In the genomic region with DNA sequence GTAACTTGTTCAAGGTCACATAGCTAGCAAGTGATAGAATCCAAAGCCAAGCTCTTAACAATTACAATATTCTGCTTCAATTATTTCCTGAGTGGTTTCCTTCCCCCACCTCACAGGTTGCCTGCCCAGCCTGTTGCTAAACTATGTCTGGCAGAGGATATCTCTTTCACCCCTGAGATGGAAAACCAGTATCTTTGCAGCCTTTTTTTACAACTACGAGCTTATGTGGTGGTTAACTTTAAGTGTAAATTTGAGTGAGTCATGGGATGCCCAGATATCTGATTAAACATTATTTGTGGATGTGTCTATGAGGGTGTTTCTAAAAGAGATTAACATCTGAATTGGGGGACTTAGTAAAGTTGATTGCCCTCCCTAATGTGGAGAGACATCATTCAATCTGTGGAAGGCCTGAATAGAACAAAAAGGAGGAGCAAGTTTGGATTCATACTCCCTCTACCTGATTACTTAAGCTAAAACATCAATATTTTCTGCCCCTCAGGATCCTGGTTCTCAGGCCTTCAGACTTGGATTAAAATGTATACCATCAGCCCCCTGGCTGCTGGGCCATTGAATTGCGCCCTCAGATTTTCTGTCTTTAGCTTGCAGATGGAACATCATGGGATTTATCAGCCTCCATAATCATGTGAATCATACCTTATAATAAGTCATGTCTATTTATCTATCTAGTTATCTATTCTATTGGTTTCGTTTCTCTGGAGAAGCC, we compare ENCODE assay signal across 10 cellular contexts.
DNase-seq lines count a peak whose midpoint lies in the region; ATAC-seq, FAIRE-seq and TF ChIP-seq lines count a peak whose summit lies in the region.
"Had no signal": no experiment of that assay in that cellular context is flagged by ENCODE, and none has a peak within 500 bp of the region (broad histone marks: within the 10 kb centered on the region; RNA-seq: fewer than 3 reads in every experiment).

No MANE protein-coding gene starts in this region.

- FAIRE-seq in bronchial epithelial cell (lab: Jason Lieb, UNC) = no peak
- FAIRE-seq: GM12891 had no signal

- no peaks in the 10 kb centered on the region for H3K9me3 Mint-ChIP-seq in nephron

- no peaks in the 10 kb centered on the region for H3K36me3 ChIP-seq in bronchial epithelial cell (ENCODE audit: control insufficient read depth, insufficient read depth, low read length)

- DNase-seq in Daoy (ENCODE audit: low read depth) (peak; percentile 46), NAMALWA (ENCODE audit: low spot score) (peak; percentile 3), bronchial epithelial cell (ENCODE audit: low read depth) (peak; percentile 50), DMS114 treated with DMSO at 0.1 percent for 48 hours (lab: John Stamatoyannopoulos, UW; ENCODE audit: unreplicated experiment) (no peak), GM10266 (ENCODE audit: extremely low spot score) (no peak)
- DNase-seq in stimulated activated CD4-positive, alpha-beta T cell treated with anti-CD3 and anti-CD28 coated beads, Interleukin-4, amount 100 ng/mL, for 4 hours = no peak

- H3K36me3 Mint-ChIP-seq in nephron (ENCODE audit: low read depth) = no peaks in the 10 kb centered on the region
- H3K36me3 Mint-ChIP-seq: memory B cell had no signal

- H3K27ac Mint-ChIP-seq in nephron = no peak overlapping the region
- H3K27ac Mint-ChIP-seq: memory B cell had no signal

- H3K4me3 ChIP-seq in bronchial epithelial cell (ENCODE audit: low read depth, low read length) = no peak overlapping the region

- H3K4me3 Mint-ChIP-seq in nephron = no peak overlapping the region
- H3K4me3 Mint-ChIP-seq: memory B cell had no signal

- H3K4me1 Mint-ChIP-seq in nephron = no peaks in the 10 kb centered on the region
- H3K4me1 Mint-ChIP-seq: memory B cell had no signal

- H3K27me3 Mint-ChIP-seq in nephron (ENCODE audit: low read depth) = no peaks in the 10 kb centered on the region
- H3K27me3 Mint-ChIP-seq: memory B cell had no signal

- H3K27me3 ChIP-seq in bronchial epithelial cell (ENCODE audit: control insufficient read depth, insufficient read depth, low read length) = no peaks in the 10 kb centered on the region

- TF ChIP-seq CTCF in bronchial epithelial cell (IDR thresholded peaks at IDR 0.05; ENCODE audit: insufficient read depth, low read length, severe bottlenecking) (peak; percentile 49), nephron (IDR thresholded peaks at IDR 0.05; ENCODE audit: unreplicated experiment in 3 of 3) (peak; percentile 19 to 42 (median 28)), GM10266 (IDR thresholded peaks at IDR 0.05; ENCODE audit: control insufficient read depth, insufficient read depth, low read depth, missing control alignments) (no peak)

- ATAC-seq in GM18870 (IDR thresholded peaks at IDR 0.05; ENCODE audit: unreplicated experiment) = no peak

Comparison
In these comparisons a context has a peak if more than half of its experiments do, and no peak if none do; other contexts are left out.
1. DNase-seq: peak in Daoy (single experiment), NAMALWA (single experiment) and bronchial epithelial cell (single experiment); none in DMS114 treated with DMSO at 0.1 percent for 48 hours (single experiment), GM10266 (single experiment) and stimulated activated CD4-positive, alpha-beta T cell treated with anti-CD3 and anti-CD28 coated beads, Interleukin-4, amount 100 ng/mL, for 4 hours (0 of 2).